In genomic region chr12:22518067-22518719, GRCh38 we compare ENCODE assay signal across 11 cellular contexts. TPM values are rescaled to one million over a fixed set of nuclear protein-coding genes. Genes with fewer than 3 reads are reported as not detected.
DNase-seq lines count a peak whose midpoint lies in the region; ATAC-seq, FAIRE-seq and TF ChIP-seq lines count a peak whose summit lies in the region.
"Had no signal": no experiment of that assay in that cellular context is flagged by ENCODE, and none has a peak within 500 bp of the region (broad histone marks: within the 10 kb centered on the region; RNA-seq: fewer than 3 reads in every experiment).

No MANE protein-coding gene starts in this region.

- DNase-seq in SHP77 (lab: John Stamatoyannopoulos, UW) (peak; percentile 8 to 15), SHP77 treated with DMSO at 0.1 percent for 48 hours (lab: John Stamatoyannopoulos, UW) (no peak), NCI-H446 (lab: John Stamatoyannopoulos, UW) (peak; percentile 62 to 83), endothelial cell of umbilical vein (ENCODE audit: low read depth, low spot score) (peak; percentile 86), skeletal muscle cell (ENCODE audit: low read depth) (peak; percentile 22), upper lobe of right lung (no peak)
- DNase-seq: GDM1 had no signal

- no peak overlapping the region for H3K27ac ChIP-seq in endothelial cell of umbilical vein (ENCODE audit: insufficient read depth, low read depth, low read length)
- H3K27ac ChIP-seq in upper lobe of right lung, result no peak overlapping the region
- H3K27ac ChIP-seq: KMS-11, thoracic aorta had no signal

- H3K4me3 ChIP-seq in endothelial cell of umbilical vein (replicated peaks in 1 of 3; ENCODE audit: insufficient read depth in 1 of 3, low read depth in 1 of 3, low read length in 3 of 3) (no peak overlapping the region), skeletal muscle cell (ENCODE audit: low read depth, low read length) (no peak overlapping the region), upper lobe of right lung (no peak overlapping the region)
- H3K4me3 ChIP-seq: thoracic aorta had no signal

- no peak overlapping the region for H2AFZ ChIP-seq in endothelial cell of umbilical vein (ENCODE audit: low read depth, low read length)

- no peaks in the 10 kb centered on the region for H3K79me2 ChIP-seq in endothelial cell of umbilical vein (ENCODE audit: control insufficient read depth, insufficient read depth, low read length)

- TF ChIP-seq POLR2A in endothelial cell of umbilical vein (IDR thresholded peaks at IDR 0.05; ENCODE audit: low read depth, low read length), result no peak
- no peak for TF ChIP-seq POLR2A in GM18505 (IDR thresholded peaks at IDR 0.05; ENCODE audit: borderline replicate concordance, extremely low read depth, insufficient read depth, insufficient read length)

- no peaks in the 10 kb centered on the region for H3K9me3 ChIP-seq in endothelial cell of umbilical vein (replicated peaks; ENCODE audit: control insufficient read depth, insufficient read depth, low read length)
- no peaks in the 10 kb centered on the region for H3K9me3 ChIP-seq in upper lobe of right lung
- H3K9me3 ChIP-seq: thoracic aorta had no signal

- H3K9me1 ChIP-seq in endothelial cell of umbilical vein (replicated peaks; ENCODE audit: control insufficient read depth, extremely low read depth, insufficient read depth, low read length), result no peaks in the 10 kb centered on the region

- POLR2A ChIA-PET in endothelial cell of umbilical vein (lab: Charles Lee), result no interaction called here

- dilution Hi-C loops in endothelial cell of umbilical vein (cut with MboI; ENCODE audit: extremely low pct_ligation_motif_present, low sequenced_read_pairs), result no loop called here

- H3K36me3 ChIP-seq in endothelial cell of umbilical vein (ENCODE audit: control insufficient read depth in 2 of 2, extremely low read depth in 1 of 2, insufficient read depth in 2 of 2, low read length in 2 of 2), result peaks cover 0 to 3% of the 10 kb centered on the region in 2 experiments
- H3K36me3 ChIP-seq in upper lobe of right lung, result peaks cover 50% of the 10 kb centered on the region
- H3K36me3 ChIP-seq: thoracic aorta had no signal

- intact Hi-C loops in endothelial cell of umbilical vein (cut with micrococcal nuclease) (no loop called here), upper lobe of right lung (cut with DNase I) (no loop called here)

- no peak for TF ChIP-seq CTCF in endothelial cell of umbilical vein (IDR thresholded peaks at IDR 0.05; ENCODE audit: extremely low read depth in 1 of 2, insufficient read depth in 1 of 2, low read depth in 1 of 2, low read length in 2 of 2)
- no peak for TF ChIP-seq CTCF in upper lobe of right lung (IDR thresholded peaks at IDR 0.05)

- BruUV-seq in endothelial cell of umbilical vein (replicated peaks; lab: Mats Ljungman, UMichigan), result no TSS peak

- no peaks in the 10 kb centered on the region for H4K20me1 ChIP-seq in endothelial cell of umbilical vein (replicated peaks; ENCODE audit: control insufficient read depth, extremely low read depth, insufficient read depth, low read length)

- FAIRE-seq in endothelial cell of umbilical vein (lab: Jason Lieb, UNC), result peak; percentile 77

- CTCF ChIA-PET in endothelial cell of umbilical vein (lab: Charles Lee), result interaction anchor here (0.6 to 3.9 kb wide), 7 partner anchors 9 to 59 kb away, joined by 3 to 27 read pairs (median 6); partner anchors contain the start of gene C2CD5

- no peak overlapping the region for H3K9ac ChIP-seq in endothelial cell of umbilical vein (replicated peaks; ENCODE audit: extremely low read depth, insufficient read depth, low read length)
- H3K9ac ChIP-seq: KMS-11 had no signal

- no peak overlapping the region for H3K4me2 ChIP-seq in endothelial cell of umbilical vein (ENCODE audit: insufficient read depth, low read length)
- H3K4me2 ChIP-seq: KMS-11 had no signal

- peaks cover 8% of the 10 kb centered on the region for H3K4me1 ChIP-seq in endothelial cell of umbilical vein (ENCODE audit: control insufficient read depth, extremely low read depth, insufficient read depth, low read length)
- H3K4me1 ChIP-seq in upper lobe of right lung, result no peaks in the 10 kb centered on the region

- H3K27me3 ChIP-seq in endothelial cell of umbilical vein (ENCODE audit: control insufficient read depth in 2 of 2, insufficient read depth in 2 of 2, low read length in 2 of 2) (no peaks in the 10 kb centered on the region), upper lobe of right lung (no peaks in the 10 kb centered on the region)

- ATAC-seq in upper lobe of right lung (no peak), GM18505 (IDR thresholded peaks at IDR 0.05; ENCODE audit: unreplicated experiment) (no peak), HG02981 (IDR thresholded peaks at IDR 0.05; ENCODE audit: unreplicated experiment) (no peak)

TF ChIP-seq in endothelial cell of umbilical vein, 7 proteins besides CTCF, POLR2A, EP300 and RAD21:
- TF ChIP-seq JUN (IDR thresholded peaks at IDR 0.05; ENCODE audit: borderline replicate concordance, insufficient read depth, insufficient read length, low read depth) (no peak), EZH2 (IDR thresholded peaks at IDR 0.05; ENCODE audit: borderline replicate concordance, low read depth, low read length, severe bottlenecking) (no peak), FOS (IDR thresholded peaks at IDR 0.05; ENCODE audit: borderline replicate concordance, insufficient read depth, low read length) (no peak), MYC (IDR thresholded peaks at IDR 0.05; ENCODE audit: low read depth, low read length) (no peak), GATA2 (IDR thresholded peaks at IDR 0.05; ENCODE audit: insufficient read depth, insufficient read length, low read depth, low read length) (no peak), MAX (IDR thresholded peaks at IDR 0.05; ENCODE audit: insufficient read depth, insufficient read length) (no peak), POLR2AphosphoS5 (IDR thresholded peaks at IDR 0.05; ENCODE audit: insufficient read depth, low read depth, low read length) (no peak)

RNA-seq across cellular contexts. Expression of gene C2CD5, which starts 26.1 kb away (rescaled TPM):
- 29.3 and 32.9 TPM in 2 replicates for total RNA-seq in endothelial cell of umbilical vein
- polyA plus RNA-seq in endothelial cell of umbilical vein, result 8.6 and 12.9 TPM in 2 replicates
- polyA plus RNA-seq in endothelial cell of umbilical vein (2011; cell fraction: cytosol; rRNA removed), result 17.3 and 17.7 TPM in 2 replicates
- polyA plus RNA-seq in endothelial cell of umbilical vein (2011; cell fraction: nucleus; rRNA removed), result 52.9 and 72.2 TPM in 2 replicates
- polyA plus RNA-seq in endothelial cell of umbilical vein (2012), result 18.9 and 22.4 TPM in 2 replicates
- polyA minus RNA-seq in endothelial cell of umbilical vein, result 30.2 and 35.3 TPM in 2 replicates
- polyA minus RNA-seq in endothelial cell of umbilical vein (2011; cell fraction: cytosol; rRNA and poly(A)+ RNA removed), result 17.6 TPM
- 90.1 and 114 TPM in 2 replicates for polyA minus RNA-seq in endothelial cell of umbilical vein (2011; cell fraction: nucleus; rRNA and poly(A)+ RNA removed)
- 38.0 TPM for total RNA-seq in upper lobe of right lung

Comparison
In these comparisons a context has a peak if more than half of its experiments do, and no peak if none do; other contexts are left out.
1. DNase-seq: peak in SHP77 (2 of 2), NCI-H446 (2 of 2), endothelial cell of umbilical vein (single experiment) and skeletal muscle cell (single experiment); none in SHP77 treated with DMSO at 0.1 percent for 48 hours (single experiment) and upper lobe of right lung (single experiment).